Comparison of ENCODE assay signal across 1 cellular context in genomic region chr6:113858067-113858604, GRCh38.
TF ChIP-seq lines count a peak whose summit lies in the region.

No MANE protein-coding gene starts in this region.

TF ChIP-seq in HepG2, 621 proteins besides CTCF, POLR2A, EP300 and RAD21 (continued from another document and continues in another):
- TF ChIP-seq ZNF407 (CRISPR knock-in tag; IDR thresholded peaks at IDR 0.05; ENCODE audit: not compliant biosample characterization) (peak; percentile 4), SP4 (CRISPR knock-in tag; IDR thresholded peaks at IDR 0.05) (no peak), ZNF317 (CRISPR knock-in tag; IDR thresholded peaks at IDR 0.05) (0 out of 2 replicates have a peak, but pooled peaks have one; percentile 45), SP140L (CRISPR knock-in tag; IDR thresholded peaks at IDR 0.05; ENCODE audit: borderline replicate concordance) (no peak), ZNF598 (CRISPR knock-in tag; IDR thresholded peaks at IDR 0.05; ENCODE audit: borderline replicate concordance) (no peak), REST (IDR thresholded peaks at IDR 0.05; ENCODE audit: borderline replicate concordance in 1 of 2, low read depth in 1 of 2, low read length in 2 of 2) (peak in 1 of 2 experiments; percentile 43; a peak in 1 of 4 replicates), SCMH1 (CRISPR knock-in tag; IDR thresholded peaks at IDR 0.05; ENCODE audit: borderline replicate concordance) (no peak), EEA1 (CRISPR knock-in tag; IDR thresholded peaks at IDR 0.05; ENCODE audit: borderline replicate concordance) (no peak), CEBPB (IDR thresholded peaks at IDR 0.05; ENCODE audit: borderline replicate concordance, low read depth, low read length) (no peak), ZNF350 (CRISPR knock-in tag; IDR thresholded peaks at IDR 0.05; ENCODE audit: borderline replicate concordance, low read depth) (0 out of 2 replicates have a peak, but pooled peaks have one; percentile 6), KAT7 (CRISPR knock-in tag; IDR thresholded peaks at IDR 0.05; ENCODE audit: borderline replicate concordance) (peak; percentile 34; the same call in 1 of the 2 replicates), AHR (CRISPR knock-in tag; IDR thresholded peaks at IDR 0.05) (no peak), THAP9 (CRISPR knock-in tag; IDR thresholded peaks at IDR 0.05; ENCODE audit: borderline replicate concordance) (no peak), ZBTB38 (CRISPR knock-in tag; IDR thresholded peaks at IDR 0.05) (no peak), ZNF3 (CRISPR knock-in tag; IDR thresholded peaks at IDR 0.05) (no peak), ZNF503 (CRISPR knock-in tag; IDR thresholded peaks at IDR 0.05) (no peak), ZNF20 (CRISPR knock-in tag; IDR thresholded peaks at IDR 0.05) (peak; percentile 56; the same call in 1 of the 2 replicates), ZNF17 (CRISPR knock-in tag; IDR thresholded peaks at IDR 0.05) (no peak), ZNF382 (CRISPR knock-in tag; IDR thresholded peaks at IDR 0.05; ENCODE audit: borderline replicate concordance) (no peak), ZNF761 (CRISPR knock-in tag; conservative IDR thresholded peaks at IDR 0.05) (no peak), BCL6 (CRISPR knock-in tag; IDR thresholded peaks at IDR 0.05) (no peak), ZNF292 (CRISPR knock-in tag; IDR thresholded peaks at IDR 0.05; ENCODE audit: borderline replicate concordance, low read depth) (no peak), ZNF883 (CRISPR knock-in tag; IDR thresholded peaks at IDR 0.05; ENCODE audit: not compliant biosample characterization) (no peak), DMAP1 (CRISPR knock-in tag; IDR thresholded peaks at IDR 0.05) (peak; percentile 15; the same call in 1 of the 2 replicates), YY1 (IDR thresholded peaks at IDR 0.05; ENCODE audit: insufficient read depth, insufficient replicate concordance, low read depth, low read length) (peak; percentile 41), U2AF2 (IDR thresholded peaks at IDR 0.05; ENCODE audit: low read depth, low read length) (no peak), ATF7-NPFF (CRISPR knock-in tag; IDR thresholded peaks at IDR 0.05; ENCODE audit: low read depth) (no peak), ZNF562 (CRISPR knock-in tag; IDR thresholded peaks at IDR 0.05; ENCODE audit: borderline replicate concordance) (no peak), ZFAT (CRISPR knock-in tag; conservative IDR thresholded peaks at IDR 0.05) (0 out of 2 replicates have a peak, but pooled peaks have one; percentile 12), PLSCR1 (CRISPR knock-in tag; IDR thresholded peaks at IDR 0.05; ENCODE audit: borderline replicate concordance) (0 out of 2 replicates have a peak, but pooled peaks have one; percentile 33), SMYD3 (CRISPR knock-in tag; IDR thresholded peaks at IDR 0.05) (no peak), ZFP82 (CRISPR knock-in tag; IDR thresholded peaks at IDR 0.05; ENCODE audit: borderline replicate concordance) (peak; percentile 46; the same call in 1 of the 2 replicates)
- TF ChIP-seq, protein P1, sequence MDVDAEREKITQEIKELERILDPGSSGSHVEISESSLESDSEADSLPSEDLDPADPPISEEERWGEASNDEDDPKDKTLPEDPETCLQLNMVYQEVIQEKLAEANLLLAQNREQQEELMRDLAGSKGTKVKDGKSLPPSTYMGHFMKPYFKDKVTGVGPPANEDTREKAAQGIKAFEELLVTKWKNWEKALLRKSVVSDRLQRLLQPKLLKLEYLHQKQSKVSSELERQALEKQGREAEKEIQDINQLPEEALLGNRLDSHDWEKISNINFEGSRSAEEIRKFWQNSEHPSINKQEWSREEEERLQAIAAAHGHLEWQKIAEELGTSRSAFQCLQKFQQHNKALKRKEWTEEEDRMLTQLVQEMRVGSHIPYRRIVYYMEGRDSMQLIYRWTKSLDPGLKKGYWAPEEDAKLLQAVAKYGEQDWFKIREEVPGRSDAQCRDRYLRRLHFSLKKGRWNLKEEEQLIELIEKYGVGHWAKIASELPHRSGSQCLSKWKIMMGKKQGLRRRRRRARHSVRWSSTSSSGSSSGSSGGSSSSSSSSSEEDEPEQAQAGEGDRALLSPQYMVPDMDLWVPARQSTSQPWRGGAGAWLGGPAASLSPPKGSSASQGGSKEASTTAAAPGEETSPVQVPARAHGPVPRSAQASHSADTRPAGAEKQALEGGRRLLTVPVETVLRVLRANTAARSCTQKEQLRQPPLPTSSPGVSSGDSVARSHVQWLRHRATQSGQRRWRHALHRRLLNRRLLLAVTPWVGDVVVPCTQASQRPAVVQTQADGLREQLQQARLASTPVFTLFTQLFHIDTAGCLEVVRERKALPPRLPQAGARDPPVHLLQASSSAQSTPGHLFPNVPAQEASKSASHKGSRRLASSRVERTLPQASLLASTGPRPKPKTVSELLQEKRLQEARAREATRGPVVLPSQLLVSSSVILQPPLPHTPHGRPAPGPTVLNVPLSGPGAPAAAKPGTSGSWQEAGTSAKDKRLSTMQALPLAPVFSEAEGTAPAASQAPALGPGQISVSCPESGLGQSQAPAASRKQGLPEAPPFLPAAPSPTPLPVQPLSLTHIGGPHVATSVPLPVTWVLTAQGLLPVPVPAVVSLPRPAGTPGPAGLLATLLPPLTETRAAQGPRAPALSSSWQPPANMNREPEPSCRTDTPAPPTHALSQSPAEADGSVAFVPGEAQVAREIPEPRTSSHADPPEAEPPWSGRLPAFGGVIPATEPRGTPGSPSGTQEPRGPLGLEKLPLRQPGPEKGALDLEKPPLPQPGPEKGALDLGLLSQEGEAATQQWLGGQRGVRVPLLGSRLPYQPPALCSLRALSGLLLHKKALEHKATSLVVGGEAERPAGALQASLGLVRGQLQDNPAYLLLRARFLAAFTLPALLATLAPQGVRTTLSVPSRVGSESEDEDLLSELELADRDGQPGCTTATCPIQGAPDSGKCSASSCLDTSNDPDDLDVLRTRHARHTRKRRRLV (CRISPR knock-in tag; IDR thresholded peaks at IDR 0.05) = 0 out of 2 replicates have a peak, but pooled peaks have one; percentile 67
- TF ChIP-seq, protein P2, sequence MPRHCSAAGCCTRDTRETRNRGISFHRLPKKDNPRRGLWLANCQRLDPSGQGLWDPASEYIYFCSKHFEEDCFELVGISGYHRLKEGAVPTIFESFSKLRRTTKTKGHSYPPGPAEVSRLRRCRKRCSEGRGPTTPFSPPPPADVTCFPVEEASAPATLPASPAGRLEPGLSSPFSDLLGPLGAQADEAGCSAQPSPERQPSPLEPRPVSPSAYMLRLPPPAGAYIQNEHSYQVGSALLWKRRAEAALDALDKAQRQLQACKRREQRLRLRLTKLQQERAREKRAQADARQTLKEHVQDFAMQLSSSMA (CRISPR knock-in tag; IDR thresholded peaks at IDR 0.05) = no peak
